14 cellular contexts compared by ENCODE assay signal in the genomic region with DNA sequence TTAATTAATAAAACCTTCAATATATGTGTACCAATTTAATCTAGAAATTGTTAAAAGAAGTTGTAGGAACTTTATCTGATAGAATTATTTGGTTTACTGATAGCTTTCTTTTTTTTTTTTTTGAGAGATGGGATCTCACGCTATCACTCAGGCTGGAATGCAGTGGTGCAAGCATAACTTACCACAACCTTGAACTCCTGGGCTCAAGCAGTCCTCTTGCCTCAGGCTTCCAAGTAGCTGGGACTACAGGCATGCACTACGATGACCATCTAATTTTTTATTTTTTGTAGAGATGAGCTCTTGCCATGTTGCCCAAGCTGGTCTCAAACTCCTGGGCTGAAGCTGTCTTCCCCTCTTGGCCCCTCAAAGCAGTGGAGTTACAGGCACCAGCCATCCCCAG.
"Had no signal": no experiment of that assay in that cellular context is flagged by ENCODE, and none has a peak within 500 bp of the region (broad histone marks: within the 10 kb centered on the region; RNA-seq: fewer than 3 reads in every experiment).

No MANE protein-coding gene starts in this region.

- H3K4me1 ChIP-seq: gastrocnemius medialis, heart right ventricle, parathyroid adenoma had no signal

- H3K9ac ChIP-seq: parathyroid adenoma had no signal

- H3K4me3 ChIP-seq: coronary artery, gastrocnemius medialis, heart right ventricle, smooth muscle cell had no signal

- DNase-seq: activated CD4-positive, alpha-beta T cell treated with anti-CD3 and anti-CD28 coated beads, Interleukin-2, amount 50 U/mL, for 48 hours; activated CD4-positive, CD25-positive, alpha-beta regulatory T cell treated with anti-CD3 and anti-CD28 coated beads, Interleukin-2, amount 50 U/mL, for 72 hours; activated gamma-delta T cell; activated naive CD8-positive, alpha-beta T cell treated with anti-CD3 and anti-CD28 coated beads for 36 hours; activated T-cell treated with anti-CD3 and anti-CD28 coated beads, Interleukin-2, amount 50 U/mL, for 48 hours; caudate nucleus; effector CD4-positive, alpha-beta T cell; gastrocnemius medialis; heart right ventricle; left ventricle myocardium superior; retina had no signal

- H3K27me3 ChIP-seq: gastrocnemius medialis, heart right ventricle had no signal

- ATAC-seq: gastrocnemius medialis, heart right ventricle, left ventricle myocardium superior had no signal

- H3K9me3 ChIP-seq: gastrocnemius medialis had no signal

- H3K36me3 ChIP-seq: gastrocnemius medialis had no signal
